Comparison of ENCODE assay signal across 8 cellular contexts in the genomic region with DNA sequence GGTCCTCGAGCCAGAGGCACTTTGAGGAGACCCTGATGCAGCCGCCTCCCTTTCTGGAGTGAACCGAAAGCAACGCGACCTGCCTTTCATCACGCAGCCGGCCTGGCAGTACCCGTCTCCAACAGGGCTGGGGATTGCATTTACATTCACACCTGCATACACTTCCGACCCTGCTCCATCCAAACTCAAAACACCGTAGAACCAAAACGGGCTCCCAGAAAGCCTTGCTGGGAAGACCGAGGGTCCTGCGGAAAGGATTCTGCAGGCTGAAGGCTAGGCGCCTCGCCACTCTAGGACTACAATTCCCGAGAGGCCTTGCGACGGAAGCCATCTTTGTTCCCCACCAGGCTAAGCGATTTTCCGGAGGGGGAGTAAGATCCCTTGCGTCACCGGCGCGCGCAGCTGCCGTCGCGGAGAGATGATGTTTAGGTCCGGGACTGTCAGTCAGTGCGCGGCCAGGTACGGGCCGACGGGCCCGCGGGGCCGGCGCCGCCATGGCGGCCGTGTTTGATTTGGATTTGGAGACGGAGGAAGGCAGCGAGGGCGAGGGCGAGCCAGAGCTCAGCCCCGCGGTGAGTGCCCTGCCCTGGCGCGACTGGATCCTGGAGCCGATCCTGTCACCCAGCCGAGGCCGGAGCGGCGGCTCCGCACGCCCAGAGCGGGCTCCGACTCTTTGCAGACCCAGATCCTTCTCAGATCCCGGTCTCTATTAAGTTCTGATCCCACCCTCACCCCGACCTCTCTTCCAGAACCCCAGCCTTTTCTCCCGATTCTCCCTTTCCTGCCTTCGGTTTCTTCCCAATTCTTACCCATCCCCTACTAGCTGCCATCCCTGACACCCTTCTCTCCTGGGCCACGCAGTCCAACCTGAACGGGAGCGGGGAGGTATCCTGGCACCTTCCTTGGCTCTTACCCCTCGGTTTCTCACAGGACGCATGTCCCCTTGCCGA. TPM values are rescaled to one million over a fixed set of nuclear protein-coding genes. Genes with fewer than 3 reads are reported as not detected.
DNase-seq lines count a peak whose midpoint lies in the region; ATAC-seq and TF ChIP-seq lines count a peak whose summit lies in the region.

A gene (plus strand): TSS at position 443 of the 950 bp plus-strand sequence. CDS start 52 bp downstream, at position 495.

- H3K4me1 Mint-ChIP-seq in natural killer cell: peaks cover 29 to 31% of the 10 kb centered on the region in 2 donors

- H3K36me3 ChIP-seq in DOHH2 (ENCODE audit: control insufficient read depth, low read length): peaks cover 35% of the 10 kb centered on the region
- no peaks in the 10 kb centered on the region for H3K36me3 ChIP-seq in Loucy (ENCODE audit: insufficient read depth, low read length)

- H3K4me2 ChIP-seq in DOHH2 (ENCODE audit: low read length) (peak within 1 kb of the TSS; percentile 73), Loucy (ENCODE audit: low read depth, low read length, poor library complexity, severe bottlenecking) (peak within 1 kb of the TSS; percentile 97)

- H3K36me3 Mint-ChIP-seq in natural killer cell: no peaks in the 10 kb centered on the region

- H4K20me1 ChIP-seq in DOHH2 (ENCODE audit: control insufficient read depth, insufficient read depth, low read depth, low read length) (no peaks in the 10 kb centered on the region), Loucy (ENCODE audit: insufficient read depth, low read length, poor library complexity, severe bottlenecking) (peaks cover 24% of the 10 kb centered on the region)

- DNase-seq in GOT3 (lab: John Stamatoyannopoulos, UW) (peak; percentile 89), fibroblast of peridontal ligament (ENCODE audit: extremely low read depth) (peak; percentile 97), natural killer cell (peak; percentile 100)
- peak; percentile 98 for DNase-seq in activated T-helper 9 cell treated with anti-CD3 and anti-CD28 coated beads, Interleukin-2, amount 50 U/mL, for 16 hours (ENCODE audit: low read depth)
- DNase-seq in stimulated activated naive CD4-positive, alpha-beta T cell treated with Interleukin-2 at 50 U/mL for 16 hours (lab: John Stamatoyannopoulos, UW): peak; percentile 98

- peak within 1 kb of the TSS; percentile 92 to 94 for H3K27ac Mint-ChIP-seq in natural killer cell

- H3K27ac ChIP-seq in DOHH2 (ENCODE audit: low read depth, low read length): peak within 1 kb of the TSS; percentile 29

- H3K27me3 ChIP-seq in DOHH2 (ENCODE audit: control insufficient read depth, low read length) (no peaks in the 10 kb centered on the region), Loucy (ENCODE audit: insufficient read depth, low read length, poor library complexity, severe bottlenecking) (no peaks in the 10 kb centered on the region)

- TF ChIP-seq CTCF in DOHH2 (IDR thresholded peaks at IDR 0.05; ENCODE audit: low read depth, low read length, poor library complexity, severe bottlenecking) (no peak), Loucy (conservative IDR thresholded peaks at IDR 0.05; ENCODE audit: low read length) (no peak), natural killer cell (IDR thresholded peaks at IDR 0.05) (no peak)

- no peaks in the 10 kb centered on the region for H3K27me3 Mint-ChIP-seq in natural killer cell (ENCODE audit: low read depth in 2 of 2)

- peak within 1 kb of the TSS; percentile 85 for H3K9ac ChIP-seq in Loucy (ENCODE audit: low read depth, low read length, poor library complexity, severe bottlenecking)

- 0 out of 2 replicates have a peak, but pooled peaks cover 1% of the 10 kb centered on the region for H3F3A ChIP-seq in DOHH2 (ENCODE audit: control insufficient read depth, insufficient read depth)
- H3F3A ChIP-seq in Loucy (ENCODE audit: low read depth): peaks cover 5% of the 10 kb centered on the region; the same call in 1 of the 2 replicates

- peak; percentile 68 for TF ChIP-seq POLR2A in Raji (IDR thresholded peaks at IDR 0.05; ENCODE audit: insufficient read depth, low read depth, low read length)

- intact Hi-C loops in natural killer cell (cut with micrococcal nuclease): loop anchor here (5.0 kb wide), 1 partner anchor 34 kb away; no protein-coding TSS in a partner anchor

- H3K4me3 ChIP-seq in DOHH2 (ENCODE audit: low read length): peak within 1 kb of the TSS; percentile 73
- H3K4me3 ChIP-seq in Loucy (ENCODE audit: low read length, poor library complexity, severe bottlenecking): peak within 1 kb of the TSS; percentile 79

- H3K79me2 ChIP-seq in DOHH2 (ENCODE audit: control insufficient read depth, low read length): peaks cover 31% of the 10 kb centered on the region
- peaks cover 45% of the 10 kb centered on the region for H3K79me2 ChIP-seq in Loucy (ENCODE audit: insufficient read depth, low read length)

- H2AFZ ChIP-seq in Loucy (ENCODE audit: low read length): peak within 1 kb of the TSS; percentile 63

- H3K4me1 ChIP-seq in DOHH2 (ENCODE audit: control insufficient read depth, low read length) (peaks cover 16% of the 10 kb centered on the region), Loucy (ENCODE audit: insufficient read depth, low read length, poor library complexity, severe bottlenecking) (peaks cover 29% of the 10 kb centered on the region)

- H3K9me3 ChIP-seq in DOHH2 (ENCODE audit: control insufficient read depth, insufficient read depth, low read length) (no peaks in the 10 kb centered on the region), Loucy (ENCODE audit: insufficient read depth, low read depth, low read length) (no peaks in the 10 kb centered on the region)

- ATAC-seq in natural killer cell: peak; percentile 90 to 96 (median 91)

- peak within 1 kb of the TSS; percentile 93 for H3K4me3 Mint-ChIP-seq in natural killer cell

- H3K9me3 Mint-ChIP-seq in natural killer cell: no peaks in the 10 kb centered on the region

- H3K9me2 ChIP-seq in DOHH2 (replicated peaks; ENCODE audit: control insufficient read depth, low read length): no peaks in the 10 kb centered on the region
- no peaks in the 10 kb centered on the region for H3K9me2 ChIP-seq in Loucy (replicated peaks; ENCODE audit: low read depth, low read length)

RNA-seq across cellular contexts. Expression of the gene that starts here (rescaled TPM):
- 10 to 100 TPM; 81.0 to 89.6 (median 84.6) TPM for total RNA-seq in natural killer cell

Comparison
In these comparisons a context has a peak if more than half of its experiments do, and no peak if none do; other contexts are left out.
1. Peak in every context shown above with its lines: DNase-seq, ATAC-seq, H3K4me3 ChIP-seq and H3K27ac ChIP-seq.